Comparison of ENCODE assay signal across 8 cellular contexts in the genomic region with DNA sequence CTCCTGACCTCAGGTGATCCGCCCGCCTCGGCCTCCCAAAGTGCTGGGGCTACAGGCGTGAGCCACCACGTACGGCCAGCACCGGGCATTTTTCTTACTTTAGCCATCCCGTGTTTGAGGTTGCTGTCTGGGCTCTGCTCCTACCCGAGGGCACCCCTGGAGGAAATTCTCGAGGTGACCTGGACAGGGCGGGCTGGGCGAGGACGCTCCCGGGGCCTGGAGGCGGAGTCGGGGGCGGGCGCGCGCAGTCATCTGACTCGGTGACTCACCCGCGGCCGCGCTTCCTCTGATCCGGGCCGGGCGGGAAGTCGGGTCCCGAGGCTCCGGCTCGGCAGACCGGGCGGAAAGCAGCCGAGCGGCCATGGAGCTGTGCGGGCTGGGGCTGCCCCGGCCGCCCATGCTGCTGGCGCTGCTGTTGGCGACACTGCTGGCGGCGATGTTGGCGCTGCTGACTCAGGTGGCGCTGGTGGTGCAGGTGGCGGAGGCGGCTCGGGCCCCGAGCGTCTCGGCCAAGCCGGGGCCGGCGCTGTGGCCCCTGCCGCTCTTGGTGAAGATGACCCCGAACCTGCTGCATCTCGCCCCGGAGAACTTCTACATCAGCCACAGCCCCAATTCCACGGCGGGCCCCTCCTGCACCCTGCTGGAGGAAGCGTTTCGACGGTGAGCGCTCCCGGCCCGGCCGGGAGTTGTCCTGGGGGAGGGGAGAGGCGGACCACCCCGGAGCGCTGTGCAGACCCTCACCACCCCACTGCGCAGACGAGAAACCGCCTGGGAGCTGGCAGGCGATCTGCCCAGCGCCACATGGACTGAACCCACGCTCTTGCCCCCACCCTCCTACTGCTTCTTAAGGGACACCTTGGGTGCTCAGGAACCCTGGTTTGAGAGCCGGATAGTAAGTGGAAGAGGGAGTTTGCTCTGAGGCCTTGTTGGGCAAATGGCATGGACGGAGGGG. TPM values are rescaled to one million over a fixed set of nuclear protein-coding genes. Genes with fewer than 3 reads are reported as not detected.
DNase-seq lines count a peak whose midpoint lies in the region; ATAC-seq and TF ChIP-seq lines count a peak whose summit lies in the region.

A gene (plus strand): TSS at position 334 of the 952 bp plus-strand sequence. CDS start 28 bp downstream, at position 362.

- peak within 1 kb of the TSS; percentile 75 for H3K4me3 Mint-ChIP-seq in activated CD8-positive, alpha-beta T cell treated with anti-CD3 and anti-CD28 coated beads, Interleukin-2, amount 10 ng/mL, durations not matched to agents 7 days and 5 days

- H3K27me3 ChIP-seq in BLaER1 treated with 17β-estradiol and CSF1 and Interleukin-3, amounts not matched to agents 10 nM and 100 nM = no peaks in the 10 kb centered on the region
- H3K27me3 ChIP-seq in ectodermal cell (ENCODE audit: control insufficient read depth, insufficient read depth, low read length, poor library complexity, severe bottlenecking) (peaks cover 10% of the 10 kb centered on the region), lower lobe of right lung (ENCODE audit: low read depth) (no peaks in the 10 kb centered on the region)

- H3K36me3 Mint-ChIP-seq in activated CD8-positive, alpha-beta T cell treated with anti-CD3 and anti-CD28 coated beads, Interleukin-2, amount 10 ng/mL, durations not matched to agents 7 days and 5 days (ENCODE audit: low read depth) = peaks cover 17% of the 10 kb centered on the region

- peak within 1 kb of the TSS; percentile 94 to 100 (median 98) for H3K27ac ChIP-seq in BLaER1 treated with 17β-estradiol and CSF1 and Interleukin-3, amounts not matched to agents 10 nM and 100 nM
- H3K27ac ChIP-seq in ectodermal cell (ENCODE audit: insufficient read depth, low read depth, low read length, poor library complexity, severe bottlenecking) (no peak within 1 kb of the TSS), lower lobe of right lung (peak within 1 kb of the TSS; percentile 94)

- POLR2A ChIA-PET in activated CD8-positive, alpha-beta T cell treated with anti-CD3 and anti-CD28 coated beads, Interleukin-2, amount 10 ng/mL, durations not matched to agents 7 days and 5 days (lab: Charles Lee) = interaction anchor here (1.4 kb wide), 1 partner anchor 9 kb away, joined by 3 read pairs; no protein-coding TSS in a partner anchor

- peak within 1 kb of the TSS; percentile 79 to 96 (median 93) for H3K4me2 ChIP-seq in BLaER1 treated with 17β-estradiol and CSF1 and Interleukin-3, amounts not matched to agents 10 nM and 100 nM

- peak; percentile 8 for TF ChIP-seq CTCF in lower lobe of right lung (IDR thresholded peaks at IDR 0.05)

- intact Hi-C loops in lower lobe of right lung (cut with DNase I) = no loop called here

- CTCF ChIA-PET in activated CD8-positive, alpha-beta T cell treated with anti-CD3 and anti-CD28 coated beads, Interleukin-2, amount 10 ng/mL, durations not matched to agents 7 days and 5 days (lab: Charles Lee) = no interaction called here

- H4K20me1 ChIP-seq in BLaER1 treated with 17β-estradiol and CSF1 and Interleukin-3, amounts not matched to agents 10 nM and 100 nM = peaks cover 13 to 42% (median 35%) of the 10 kb centered on the region in 11 experiments; a peak in 21 of 22 replicates

- H3K4me3 ChIP-seq in BLaER1 treated with 17β-estradiol and CSF1 and Interleukin-3, amounts not matched to agents 10 nM and 100 nM = peak within 1 kb of the TSS; percentile 85 to 100 (median 96)
- H3K4me3 ChIP-seq in ectodermal cell (ENCODE audit: insufficient read depth, low read depth, low read length) (peak within 1 kb of the TSS; percentile 70), lower lobe of right lung (peak within 1 kb of the TSS; percentile 94)

- DNase-seq in NCI-H748 treated with DMSO at 0.1 percent for 48 hours (lab: John Stamatoyannopoulos, UW) (peak; percentile 72), lower lobe of right lung (peak; percentile 96)
- DNase-seq in activated CD8-positive, alpha-beta T cell treated with anti-CD3 and anti-CD28 coated beads, Interleukin-2, amount 10 ng/mL, durations not matched to agents 7 days and 5 days = peak; percentile 88
- DNase-seq in stimulated activated CD4-positive, alpha-beta T cell treated with anti-CD3 and anti-CD28 coated beads, TNF-alpha, amount 100 ng/mL, for 1 hour (ENCODE audit: low read depth in 3 of 3, low spot score in 1 of 3) = peak; percentile 52 to 76 (median 59)

- H3K27ac Mint-ChIP-seq in activated CD8-positive, alpha-beta T cell treated with anti-CD3 and anti-CD28 coated beads, Interleukin-2, amount 10 ng/mL, durations not matched to agents 7 days and 5 days = peak within 1 kb of the TSS; percentile 57

- H3K4me1 Mint-ChIP-seq in activated CD8-positive, alpha-beta T cell treated with anti-CD3 and anti-CD28 coated beads, Interleukin-2, amount 10 ng/mL, durations not matched to agents 7 days and 5 days (ENCODE audit: low read depth) = peaks cover 29% of the 10 kb centered on the region

- H3K4me1 ChIP-seq in BLaER1 treated with 17β-estradiol and CSF1 and Interleukin-3, amounts not matched to agents 10 nM and 100 nM = peaks cover 56 to 71% (median 62%) of the 10 kb centered on the region in 10 experiments
- peaks cover 4% of the 10 kb centered on the region for H3K4me1 ChIP-seq in ectodermal cell (ENCODE audit: control insufficient read depth, insufficient read depth, low read length)
- peaks cover 23% of the 10 kb centered on the region for H3K4me1 ChIP-seq in lower lobe of right lung

- no peaks in the 10 kb centered on the region for H3K9me3 ChIP-seq in BLaER1 treated with 17β-estradiol and CSF1 and Interleukin-3, amounts not matched to agents 10 nM and 100 nM (replicated peaks in 1 of 11)
- H3K9me3 ChIP-seq in ectodermal cell (ENCODE audit: control insufficient read depth, low read length) (no peaks in the 10 kb centered on the region), lower lobe of right lung (no peaks in the 10 kb centered on the region)

- ATAC-seq in GM19023 (IDR thresholded peaks at IDR 0.05; ENCODE audit: unreplicated experiment) (peak; percentile 78), HG03175 (IDR thresholded peaks at IDR 0.05; ENCODE audit: unreplicated experiment) (peak; percentile 73), lower lobe of right lung (peak; percentile 98 to 99)
- ATAC-seq in activated CD8-positive, alpha-beta T cell treated with anti-CD3 and anti-CD28 coated beads, Interleukin-2, amount 10 ng/mL, durations not matched to agents 7 days and 5 days = peak; percentile 94

- peaks cover 15 to 35% (median 25%) of the 10 kb centered on the region in 11 experiments for H3K36me3 ChIP-seq in BLaER1 treated with 17β-estradiol and CSF1 and Interleukin-3, amounts not matched to agents 10 nM and 100 nM
- H3K36me3 ChIP-seq in ectodermal cell (ENCODE audit: control insufficient read depth, insufficient read depth, low read length) (no peaks in the 10 kb centered on the region), lower lobe of right lung (peaks cover 12% of the 10 kb centered on the region)

- H3K9ac ChIP-seq in BLaER1 treated with 17β-estradiol and CSF1 and Interleukin-3, amounts not matched to agents 10 nM and 100 nM = peak within 1 kb of the TSS; percentile 95 to 100 (median 98)

- H3K9me3 Mint-ChIP-seq in activated CD8-positive, alpha-beta T cell treated with anti-CD3 and anti-CD28 coated beads, Interleukin-2, amount 10 ng/mL, durations not matched to agents 7 days and 5 days (ENCODE audit: insufficient read depth) = no peaks in the 10 kb centered on the region

- H3K27me3 Mint-ChIP-seq in activated CD8-positive, alpha-beta T cell treated with anti-CD3 and anti-CD28 coated beads, Interleukin-2, amount 10 ng/mL, durations not matched to agents 7 days and 5 days (ENCODE audit: low read depth) = peaks cover 17% of the 10 kb centered on the region

- 6 to 7% methylated on average over 78 of the region's 78 CpGs for WGBS in ectodermal cell, 2 experiments

RNA-seq across cellular contexts. Expression of the gene that starts here (rescaled TPM):
- total RNA-seq in activated CD8-positive, alpha-beta T cell treated with anti-CD3 and anti-CD28 coated beads, Interleukin-2, amount 10 ng/mL, durations not matched to agents 7 days and 5 days = 10 to 100 TPM; 53.1 to 62.9 TPM
- polyA plus RNA-seq in ectodermal cell (2013, experiment 1 of 4) = 63.0 TPM
- 61.3 TPM for polyA plus RNA-seq in ectodermal cell (2013, experiment 2 of 4)
- polyA plus RNA-seq in ectodermal cell (2013, experiment 3 of 4) = 54.9 TPM
- polyA plus RNA-seq in ectodermal cell (2013, experiment 4 of 4) = 57.6 TPM
- total RNA-seq in lower lobe of right lung = 355 TPM
